8 cellular contexts compared by ENCODE assay signal in genomic region chr1:92961131-92961895, GRCh38. TPM values are rescaled to one million over a fixed set of nuclear protein-coding genes. Genes with fewer than 3 reads are reported as not detected.
DNase-seq lines count a peak whose midpoint lies in the region; ATAC-seq and TF ChIP-seq lines count a peak whose summit lies in the region.

Gene DIPK1A, minus strand, starts transcription at chr1:92961462. Its CDS starts 33 bp downstream, at chr1:92961429.

- CTCF ChIA-PET in HCT116 (lab: Charles Lee): interaction anchor here (0.7 to 3.8 kb wide), 6 partner anchors 10 to 102 kb away, joined by 3 to 21 read pairs (median 8); no protein-coding TSS in a partner anchor

- intact Hi-C loops in HCT116 (cut with micrococcal nuclease): no loop called here

- peak; percentile 73 for ATAC-seq in HCT116

- RAD21 ChIA-PET in HCT116 (lab: Charles Lee; ENCODE audit: low non-redundant PET in 1 of 2, low total read pairs in 2 of 2, uncharacterized antibody in 2 of 2, unreplicated experiment in 2 of 2): interaction anchor here in 1 of 2 experiments (0.6 kb wide), 1 partner anchor 170 kb away, joined by 3 read pairs; no protein-coding TSS in a partner anchor

- H3K9ac ChIP-seq in HCT116 (ENCODE audit: low read length): peak within 1 kb of the TSS; percentile 69

- no peak for TF ChIP-seq POLR2A in HCT116 (IDR thresholded peaks at IDR 0.05; ENCODE audit: borderline replicate concordance, extremely low read depth, insufficient read depth, insufficient read length)

- no TSS peak for BruUV-seq in HCT116 (replicated peaks; lab: Mats Ljungman, UMichigan)

- H2AFZ ChIP-seq in HCT116 (ENCODE audit: low read depth, low read length, poor library complexity, severe bottlenecking): peak within 1 kb of the TSS; percentile 62

- peak; percentile 36 for DNase-seq in HCT116 (ENCODE audit: low read depth, low spot score)
- peak; percentile 88 for DNase-seq in NAMALWA (ENCODE audit: low spot score)
- peak; percentile 53 to 90 (median 71) for DNase-seq in T-helper 2 cell
- peak; percentile 76 for DNase-seq in hepatic stellate cell (ENCODE audit: low spot score)
- no peak for DNase-seq in retinal pigment epithelial cell (ENCODE audit: low read depth)
- DNase-seq in GOT3 (lab: John Stamatoyannopoulos, UW): no peak

- H3K27me3 ChIP-seq in HCT116 (ENCODE audit: insufficient read depth, low read length): no peaks in the 10 kb centered on the region

- H3K9me2 ChIP-seq in HCT116 (ENCODE audit: insufficient read depth): no peaks in the 10 kb centered on the region

- H3K4me3 ChIP-seq in GM08714 (ENCODE audit: low read length): peak within 1 kb of the TSS; percentile 95
- peak within 1 kb of the TSS; percentile 63 to 71 for H3K4me3 ChIP-seq in HCT116 (replicated peaks in 1 of 2; ENCODE audit: low read depth in 1 of 2, low read length in 2 of 2)
- H3K4me3 ChIP-seq in retinal pigment epithelial cell (ENCODE audit: low read length): peak within 1 kb of the TSS; percentile 77

- no peaks in the 10 kb centered on the region for H3K79me2 ChIP-seq in HCT116 (ENCODE audit: insufficient read depth, low read length)

- peaks cover 0 to 21% of the 10 kb centered on the region in 2 experiments; a peak in 2 of 4 replicates for H3K4me1 ChIP-seq in HCT116 (ENCODE audit: control insufficient read depth in 1 of 2, insufficient read depth in 2 of 2, low read length in 2 of 2)

- H3K36me3 ChIP-seq in HCT116 (ENCODE audit: control insufficient read depth in 1 of 2, insufficient read depth in 2 of 2, low read length in 2 of 2): no peaks in the 10 kb centered on the region

- TF ChIP-seq RAD21 in HCT116 (IDR thresholded peaks at IDR 0.05; ENCODE audit: low read depth): no peak

- no peaks in the 10 kb centered on the region for H4K20me1 ChIP-seq in HCT116 (ENCODE audit: insufficient read depth)

- peak within 1 kb of the TSS; percentile 97 for H3K4me2 ChIP-seq in HCT116 (ENCODE audit: low read length)

- TF ChIP-seq CTCF in HCT116 (IDR thresholded peaks at IDR 0.05 in 2 of 3, conservative IDR thresholded peaks at IDR 0.05 in 1 of 3; ENCODE audit: borderline replicate concordance in 1 of 3, insufficient read depth in 1 of 3, low read depth in 2 of 3, low read length in 2 of 3): no peak
- no peak for TF ChIP-seq CTCF in retinal pigment epithelial cell (conservative IDR thresholded peaks at IDR 0.05; ENCODE audit: low read depth, low read length)

- POLR2A ChIA-PET in HCT116 (lab: Charles Lee): interaction anchor here (0.8 kb wide), 1 partner anchor 118 kb away, joined by 3 read pairs; the partner anchor contains the start of gene MTF2

- H3K27ac ChIP-seq in HCT116 (ENCODE audit: low read depth, low read length) (peak within 1 kb of the TSS; percentile 71), angular gyrus (ENCODE audit: low read depth, low read length) (peak within 1 kb of the TSS; percentile 97)

- no peaks in the 10 kb centered on the region for H3K9me3 ChIP-seq in HCT116 (ENCODE audit: control insufficient read depth in 1 of 2, insufficient read depth in 1 of 2, low read depth in 1 of 2, low read length in 2 of 2)

TF ChIP-seq in HCT116, 20 proteins besides CTCF, POLR2A, EP300 and RAD21:
- TF ChIP-seq MAX (IDR thresholded peaks at IDR 0.05) (peak; percentile 37; the same call in 1 of the 2 replicates), POLR2AphosphoS5 (IDR thresholded peaks at IDR 0.05; ENCODE audit: low read depth, low read length) (peak; percentile 69), EZH2phosphoT487 (IDR thresholded peaks at IDR 0.05; ENCODE audit: borderline replicate concordance) (no peak), REST (IDR thresholded peaks at IDR 0.05; ENCODE audit: low read depth) (no peak), EZH2 (IDR thresholded peaks at IDR 0.05) (no peak), SIN3A (IDR thresholded peaks at IDR 0.05; ENCODE audit: low read depth) (peak; percentile 53; the same call in 1 of the 2 replicates), EGR1 (IDR thresholded peaks at IDR 0.05; ENCODE audit: low read depth) (peak; percentile 70), ZFX (IDR thresholded peaks at IDR 0.05) (peak; percentile 41), SP1 (IDR thresholded peaks at IDR 0.05; ENCODE audit: low read depth) (peak; percentile 36; the same call in 1 of the 2 replicates)

RNA-seq across cellular contexts. Expression of gene DIPK1A, which starts in this region (rescaled TPM):
- 4.3 TPM for total RNA-seq in HCT116 (2021; ENCODE audit: unreplicated experiment)
- polyA plus RNA-seq in HCT116 (2012): 2.7 and 3.0 TPM in 2 replicates

Comparison
In these comparisons a context has a peak if more than half of its experiments do, and no peak if none do; other contexts are left out.
1. DNase-seq: peak in HCT116 (single experiment), NAMALWA (single experiment), T-helper 2 cell (5 of 5) and hepatic stellate cell (single experiment); none in retinal pigment epithelial cell (single experiment) and GOT3 (single experiment).
2. Peak in every context shown above with its lines, with median percentiles within 50 percentile points of each other: H3K4me3 ChIP-seq.